Comparison of ENCODE assay signal across 10 cellular contexts in the genomic region with DNA sequence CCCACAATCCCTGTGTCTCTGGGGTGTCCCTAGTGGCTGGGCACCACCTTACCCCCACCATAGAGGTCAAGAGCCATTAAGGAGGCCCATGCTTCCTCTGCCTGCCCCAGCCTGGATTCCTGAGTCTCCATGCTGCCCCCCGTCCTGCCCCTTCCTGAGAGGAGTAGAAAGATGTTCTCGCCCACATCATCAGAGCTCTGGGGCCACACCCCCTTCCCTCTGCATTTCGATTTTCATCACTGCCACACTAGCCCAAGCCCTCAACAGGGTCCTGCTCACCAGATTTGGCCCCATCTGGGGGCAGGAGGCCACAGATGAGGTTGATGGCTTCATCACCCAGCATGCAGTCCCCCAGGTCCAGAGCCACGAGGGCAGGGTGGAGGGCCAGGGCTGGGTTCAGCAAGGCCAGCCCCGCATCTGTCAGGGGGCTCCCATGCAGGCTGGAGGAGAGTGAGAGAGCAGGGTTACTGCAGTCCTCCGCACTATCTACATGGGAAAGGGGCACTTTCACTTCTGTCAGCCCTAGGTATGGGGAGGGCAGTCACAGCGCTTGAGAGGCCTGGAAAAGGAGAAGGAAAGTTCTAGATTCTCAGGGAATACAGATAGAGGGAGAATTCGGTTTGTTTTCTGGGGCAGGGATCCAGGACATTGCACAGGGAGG. TPM values are rescaled to one million over a fixed set of nuclear protein-coding genes. Genes with fewer than 3 reads are reported as not detected.
DNase-seq lines count a peak whose midpoint lies in the region; ATAC-seq, FAIRE-seq and TF ChIP-seq lines count a peak whose summit lies in the region.
"Had no signal": no experiment of that assay in that cellular context is flagged by ENCODE, and none has a peak within 500 bp of the region (broad histone marks: within the 10 kb centered on the region; RNA-seq: fewer than 3 reads in every experiment).

No MANE protein-coding gene starts in this region.

- in situ Hi-C loops in HepG2 (cut with HindIII; ENCODE audit: extremely low pct_ligation_motif_present, low pct_unique_long_range_greater_than_20kb), result no loop called here

- peaks cover 3 to 7% of the 10 kb centered on the region in 2 experiments; a peak in 4 of 5 replicates for H3K27me3 ChIP-seq in HepG2 (ENCODE audit: control insufficient read depth in 1 of 2, insufficient read depth in 2 of 2, low read length in 2 of 2)
- H3K27me3 ChIP-seq in right lobe of liver, result no peaks in the 10 kb centered on the region
- H3K27me3 ChIP-seq in left lung, result peaks cover 0 to 31% of the 10 kb centered on the region in 2 donors

- no peak for TF ChIP-seq CTCF in HepG2 (CRISPR knock-in tag; IDR thresholded peaks at IDR 0.05)
- no peak for TF ChIP-seq CTCF in right lobe of liver (IDR thresholded peaks at IDR 0.05)
- no peak for TF ChIP-seq CTCF in left lung (IDR thresholded peaks at IDR 0.05)

- H4K20me1 ChIP-seq in HepG2 (ENCODE audit: insufficient read depth, low read length), result no peaks in the 10 kb centered on the region; the same call in 1 of the 2 replicates

- H3K4me3 Mint-ChIP-seq in activated T-helper 17 cell treated with anti-CD3 and anti-CD28 coated beads, Interleukin-2, amount 50 U/mL, for 72 hours, result peak overlapping the region; percentile 76
- H3K4me3 Mint-ChIP-seq in memory B cell, result peak overlapping the region; percentile 86

- peak; percentile 28 for ATAC-seq in HepG2
- ATAC-seq in right lobe of liver, result no peak
- ATAC-seq in activated T-helper 17 cell treated with anti-CD3 and anti-CD28 coated beads, Interleukin-2, amount 50 U/mL, for 72 hours (replicated peaks), result no peak
- no peak for ATAC-seq in memory B cell (ENCODE audit: low read depth)
- no peak for ATAC-seq in left lung
- no peak for ATAC-seq in GM21576 (IDR thresholded peaks at IDR 0.05; ENCODE audit: unreplicated experiment)

- peak overlapping the region; percentile 82 for H3K4me2 ChIP-seq in HepG2 (ENCODE audit: low read depth, low read length)

- peaks cover 30% of the 10 kb centered on the region for H3K36me3 Mint-ChIP-seq in activated T-helper 17 cell treated with anti-CD3 and anti-CD28 coated beads, Interleukin-2, amount 50 U/mL, for 72 hours (ENCODE audit: low read depth)
- H3K36me3 Mint-ChIP-seq in memory B cell, result peaks cover 14% of the 10 kb centered on the region

- no peak overlapping the region for H3K27ac ChIP-seq in HepG2 (ENCODE audit: extremely low read length, insufficient read depth, low read length)
- H3K27ac ChIP-seq in right lobe of liver, result no peak overlapping the region
- H3K27ac ChIP-seq in left lung, result no peak overlapping the region

- H2AFZ ChIP-seq in HepG2 (ENCODE audit: low read length), result no peak overlapping the region

- TF ChIP-seq POLR2A in HepG2 (IDR thresholded peaks at IDR 0.05; ENCODE audit: insufficient read depth in 1 of 2, low read depth in 2 of 2, low read length in 2 of 2), result no peak
- no peak for TF ChIP-seq POLR2A in right lobe of liver (IDR thresholded peaks at IDR 0.05)

- BruUV-seq in HepG2 (replicated peaks; lab: Mats Ljungman, UMichigan), result no TSS peak

- TF ChIP-seq RAD21 in HepG2 (CRISPR knock-in tag; IDR thresholded peaks at IDR 0.05), result no peak

- peak overlapping the region in 2 of 3 experiments; percentile 69 to 74; a peak in 4 of 6 replicates for H3K4me3 ChIP-seq in HepG2 (replicated peaks in 1 of 3; ENCODE audit: insufficient read depth in 1 of 3, low read depth in 2 of 3, low read length in 3 of 3)
- no peak overlapping the region for H3K4me3 ChIP-seq in right lobe of liver
- H3K4me3 ChIP-seq in left lung, result no peak overlapping the region

- H3K79me2 ChIP-seq in HepG2 (ENCODE audit: insufficient read depth, low read length), result no peaks in the 10 kb centered on the region

- H3K4me1 ChIP-seq in HepG2 (ENCODE audit: insufficient read depth, low read length), result peaks cover 47% of the 10 kb centered on the region
- peaks cover 0 to 14% (median 2%) of the 10 kb centered on the region in 4 donors for H3K4me1 ChIP-seq in right lobe of liver
- peaks cover 10 to 43% of the 10 kb centered on the region in 2 donors for H3K4me1 ChIP-seq in left lung

- H3K9ac ChIP-seq in HepG2 (ENCODE audit: insufficient read depth, low read depth, low read length), result peak overlapping the region; percentile 22; the same call in 1 of the 2 replicates

- CTCF ChIA-PET in HepG2 (lab: Yijun Ruan, JAX; ENCODE audit: low intra/inter-chr PET ratio, low total read pairs), result interaction anchor here (3.0 kb wide), 1 partner anchor 54 kb away, joined by 39 read pairs; the partner anchor contains the start of gene DLK2

- 46% methylated on average over 8 of the region's 8 CpGs for WGBS in HepG2 (ENCODE audit: low lambda C conversion rate)
- WGBS in right lobe of liver (ENCODE audit: insufficient coverage, low coverage, low lambda C conversion rate, missing lambda C conversion rate), result 70% methylated on average over 5 of the region's 8 CpGs

- no peak for TF ChIP-seq EP300 in HepG2 (IDR thresholded peaks at IDR 0.05; ENCODE audit: low read depth in 2 of 2, low read length in 2 of 2)
- no peak for TF ChIP-seq EP300 in HepG2 (CRISPR knock-in tag; IDR thresholded peaks at IDR 0.05; ENCODE audit: borderline replicate concordance)

- intact Hi-C loops in HepG2 (cut with micrococcal nuclease; ENCODE audit: unreplicated experiment) (loop anchor here (5.0 kb wide), 2 partner anchors 121 to 246 kb away; no protein-coding TSS in a partner anchor), right lobe of liver (cut with DNase I) (loop anchor here (5.0 kb wide), 1 partner anchor 56 kb away; no protein-coding TSS in a partner anchor), left lung (cut with DNase I) (loop anchor here (5.0 to 10.0 kb wide), 3 partner anchors 54 to 244 kb away; partner anchors contain the start of gene DLK2 (in 1 of the 2))

- POLR2A ChIA-PET in HepG2 (lab: Yijun Ruan, JAX), result interaction anchor here (1.8 to 1.9 kb wide), 2 partner anchors 9 to 67 kb away, joined by 5 to 6 read pairs; partner anchors contain the start of genes POLH and XPO5

- H3K27ac Mint-ChIP-seq in activated T-helper 17 cell treated with anti-CD3 and anti-CD28 coated beads, Interleukin-2, amount 50 U/mL, for 72 hours, result peak overlapping the region; percentile 78
- peak overlapping the region; percentile 45 for H3K27ac Mint-ChIP-seq in memory B cell

- H3K9me3 ChIP-seq in HepG2 (ENCODE audit: low read length) (no peaks in the 10 kb centered on the region), right lobe of liver (no peaks in the 10 kb centered on the region), left lung (no peaks in the 10 kb centered on the region)

- H3K27me3 Mint-ChIP-seq in activated T-helper 17 cell treated with anti-CD3 and anti-CD28 coated beads, Interleukin-2, amount 50 U/mL, for 72 hours, result peaks cover 12% of the 10 kb centered on the region
- peaks cover 8% of the 10 kb centered on the region for H3K27me3 Mint-ChIP-seq in memory B cell

- peak; percentile 40 for FAIRE-seq in HepG2 (lab: Jason Lieb, UNC)

- H3K36me3 ChIP-seq in HepG2 (replicated peaks in 1 of 2; ENCODE audit: control insufficient read depth in 1 of 2, insufficient read depth in 2 of 2, low read length in 2 of 2), result peaks cover 19 to 32% of the 10 kb centered on the region in 2 experiments
- peaks cover 0 to 36% (median 14%) of the 10 kb centered on the region in 4 donors for H3K36me3 ChIP-seq in right lobe of liver
- peaks cover 0 to 57% of the 10 kb centered on the region in 2 donors for H3K36me3 ChIP-seq in left lung

- peaks cover 10% of the 10 kb centered on the region for H3K4me1 Mint-ChIP-seq in activated T-helper 17 cell treated with anti-CD3 and anti-CD28 coated beads, Interleukin-2, amount 50 U/mL, for 72 hours
- H3K4me1 Mint-ChIP-seq in memory B cell, result peaks cover 16% of the 10 kb centered on the region

- DNase-seq in HepG2 (ENCODE audit: low spot score) (no peak), right lobe of liver (no peak), memory B cell (ENCODE audit: low spot score in 2 of 2) (no peak), NCI-H2029 (lab: John Stamatoyannopoulos, UW) (no peak), left lung (no peak), iPS-NIHi7 (ENCODE audit: extremely low spot score) (no peak)
- DNase-seq: amygdala, NCI-H345 had no signal

- no peaks in the 10 kb centered on the region for H3K9me3 Mint-ChIP-seq in activated T-helper 17 cell treated with anti-CD3 and anti-CD28 coated beads, Interleukin-2, amount 50 U/mL, for 72 hours
- no peaks in the 10 kb centered on the region for H3K9me3 Mint-ChIP-seq in memory B cell

RNA-seq across cellular contexts. Expression of gene LRRC73, which starts 1.5 kb away (rescaled TPM):
- total RNA-seq in HepG2 (2016; rRNA removed; fragmentation: Illumina TruSeq; extraction: Trizol) (0.11 and 0.17 TPM in 2 replicates), right lobe of liver (under 1 TPM in 5 of 6 experiments, not detected in 1; 0.12 to 0.43 (median 0.26) TPM), left lung (1 to 10 TPM in 1 of 2 donors, under 1 TPM in 1; 0.52 to 1.5 TPM)
- 0.20 TPM in 1 of 2 replicates, not detected in the other for total RNA-seq in HepG2 (2016; cell fraction: cytosol; rRNA removed; fragmentation: Illumina TruSeq; extraction: Trizol; ENCODE audit: low read depth)
- 0.16 and 0.22 TPM in 2 replicates for total RNA-seq in HepG2 (2016; cell fraction: insoluble cytoplasmic fraction; rRNA removed; fragmentation: Illumina TruSeq; extraction: Trizol)
- total RNA-seq in HepG2 (2016; cell fraction: membrane; rRNA removed; fragmentation: Illumina TruSeq; extraction: Trizol), result 0.25 and 0.45 TPM in 2 replicates
- 0.28 TPM in 1 of 2 replicates, not detected in the other for total RNA-seq in HepG2 (2016; cell fraction: nucleus; rRNA removed; fragmentation: Illumina TruSeq; extraction: Trizol)
- 0.08 and 0.12 TPM in 2 replicates for polyA plus RNA-seq in HepG2 (2011; rRNA removed)
- polyA plus RNA-seq in HepG2 (2011; cell fraction: cytosol; rRNA removed), result 0.05 and 0.11 TPM in 2 replicates
- polyA plus RNA-seq in HepG2 (2011; cell fraction: nucleus; rRNA removed), result 0.28 and 0.39 TPM in 2 replicates
- 0.12 and 0.17 TPM in 2 replicates for polyA plus RNA-seq in HepG2 (2012)
- 0.10 and 0.14 TPM in 2 replicates for polyA plus RNA-seq in HepG2 (2016; cell fraction: cytosol; fragmentation: Illumina TruSeq; extraction: Trizol; ENCODE audit: low read depth)
- polyA plus RNA-seq in HepG2 (2016; cell fraction: insoluble cytoplasmic fraction; fragmentation: Illumina TruSeq; extraction: Trizol; ENCODE audit: low read depth), result 0.19 and 0.41 TPM in 2 replicates
- 0.17 and 0.19 TPM in 2 replicates for polyA plus RNA-seq in HepG2 (2016; cell fraction: membrane; fragmentation: Illumina TruSeq; extraction: Trizol; ENCODE audit: low read depth)
- not detected in 2 replicates for polyA plus RNA-seq in HepG2 (2016; cell fraction: nucleus; fragmentation: Illumina TruSeq; extraction: Trizol; ENCODE audit: insufficient read depth, low read depth)
- polyA minus RNA-seq in HepG2 (2011; rRNA and poly(A)+ RNA removed; ENCODE audit: low replicate concordance), result 0.06 and 0.09 TPM in 2 replicates
- polyA minus RNA-seq in HepG2 (2011; cell fraction: cytosol; rRNA and poly(A)+ RNA removed), result not detected in 2 replicates
- polyA minus RNA-seq in HepG2 (2011; cell fraction: nucleus; rRNA and poly(A)+ RNA removed), result 0.50 and 0.77 TPM in 2 replicates
- under 1 TPM; 0.26 to 0.35 TPM for total RNA-seq in activated T-helper 17 cell treated with anti-CD3 and anti-CD28 coated beads, Interleukin-2, amount 50 U/mL, for 72 hours

RNA-seq across cellular contexts. Expression of gene YIPF3, which starts 8.1 kb away (rescaled TPM):
- total RNA-seq in HepG2 (2016; rRNA removed; fragmentation: Illumina TruSeq; extraction: Trizol) (51.2 and 107 TPM in 2 replicates), right lobe of liver (10 to 100 TPM; 58.9 to 70.0 (median 62.7) TPM), left lung (100 to 1,000 TPM; 101 to 128 TPM)
- total RNA-seq in HepG2 (2016; cell fraction: cytosol; rRNA removed; fragmentation: Illumina TruSeq; extraction: Trizol; ENCODE audit: low read depth), result 19.3 and 20.8 TPM in 2 replicates
- total RNA-seq in HepG2 (2016; cell fraction: insoluble cytoplasmic fraction; rRNA removed; fragmentation: Illumina TruSeq; extraction: Trizol), result 52.6 and 108 TPM in 2 replicates
- total RNA-seq in HepG2 (2016; cell fraction: membrane; rRNA removed; fragmentation: Illumina TruSeq; extraction: Trizol), result 31.6 and 33.9 TPM in 2 replicates
- total RNA-seq in HepG2 (2016; cell fraction: nucleus; rRNA removed; fragmentation: Illumina TruSeq; extraction: Trizol), result 73.3 and 83.7 TPM in 2 replicates
- polyA plus RNA-seq in HepG2 (2011; rRNA removed), result 206 and 248 TPM in 2 replicates
- 157 and 165 TPM in 2 replicates for polyA plus RNA-seq in HepG2 (2011; cell fraction: cytosol; rRNA removed)
- 258 and 264 TPM in 2 replicates for polyA plus RNA-seq in HepG2 (2011; cell fraction: nucleus; rRNA removed)
- 74.4 and 84.6 TPM in 2 replicates for polyA plus RNA-seq in HepG2 (2012)
- 20.5 and 25.2 TPM in 2 replicates for polyA plus RNA-seq in HepG2 (2016; cell fraction: cytosol; fragmentation: Illumina TruSeq; extraction: Trizol; ENCODE audit: low read depth)
- polyA plus RNA-seq in HepG2 (2016; cell fraction: insoluble cytoplasmic fraction; fragmentation: Illumina TruSeq; extraction: Trizol; ENCODE audit: low read depth), result 66.6 and 70.3 TPM in 2 replicates
- 36.5 and 37.7 TPM in 2 replicates for polyA plus RNA-seq in HepG2 (2016; cell fraction: membrane; fragmentation: Illumina TruSeq; extraction: Trizol; ENCODE audit: low read depth)
- 171 and 181 TPM in 2 replicates for polyA plus RNA-seq in HepG2 (2016; cell fraction: nucleus; fragmentation: Illumina TruSeq; extraction: Trizol; ENCODE audit: insufficient read depth, low read depth)
- 223 and 558 TPM in 2 replicates for polyA minus RNA-seq in HepG2 (2011; rRNA and poly(A)+ RNA removed; ENCODE audit: low replicate concordance)
- polyA minus RNA-seq in HepG2 (2011; cell fraction: cytosol; rRNA and poly(A)+ RNA removed), result 65.6 and 67.3 TPM in 2 replicates
- 65.1 and 74.2 TPM in 2 replicates for polyA minus RNA-seq in HepG2 (2011; cell fraction: nucleus; rRNA and poly(A)+ RNA removed)
- total RNA-seq in activated T-helper 17 cell treated with anti-CD3 and anti-CD28 coated beads, Interleukin-2, amount 50 U/mL, for 72 hours, result 10 to 100 TPM; 51.5 to 66.7 TPM

RNA-seq across cellular contexts. Expression of gene POLR1C, which starts 8.3 kb away (rescaled TPM):
- 72.2 and 75.6 TPM in 2 replicates for total RNA-seq in HepG2 (2016; rRNA removed; fragmentation: Illumina TruSeq; extraction: Trizol)
- total RNA-seq in HepG2 (2016; cell fraction: cytosol; rRNA removed; fragmentation: Illumina TruSeq; extraction: Trizol; ENCODE audit: low read depth), result 19.4 and 24.1 TPM in 2 replicates
- 70.2 and 74.8 TPM in 2 replicates for total RNA-seq in HepG2 (2016; cell fraction: insoluble cytoplasmic fraction; rRNA removed; fragmentation: Illumina TruSeq; extraction: Trizol)
- 23.7 and 25.3 TPM in 2 replicates for total RNA-seq in HepG2 (2016; cell fraction: membrane; rRNA removed; fragmentation: Illumina TruSeq; extraction: Trizol)
- 59.4 and 67.1 TPM in 2 replicates for total RNA-seq in HepG2 (2016; cell fraction: nucleus; rRNA removed; fragmentation: Illumina TruSeq; extraction: Trizol)
- polyA plus RNA-seq in HepG2 (2011; rRNA removed), result 55.2 and 62.6 TPM in 2 replicates
- 38.9 and 45.7 TPM in 2 replicates for polyA plus RNA-seq in HepG2 (2011; cell fraction: cytosol; rRNA removed)
- polyA plus RNA-seq in HepG2 (2011; cell fraction: nucleus; rRNA removed), result 96.3 and 102 TPM in 2 replicates
- polyA plus RNA-seq in HepG2 (2012), result 50.7 and 62.3 TPM in 2 replicates
- 7.2 and 7.7 TPM in 2 replicates for polyA plus RNA-seq in HepG2 (2016; cell fraction: cytosol; fragmentation: Illumina TruSeq; extraction: Trizol; ENCODE audit: low read depth)
- 58.7 and 61.6 TPM in 2 replicates for polyA plus RNA-seq in HepG2 (2016; cell fraction: insoluble cytoplasmic fraction; fragmentation: Illumina TruSeq; extraction: Trizol; ENCODE audit: low read depth)
- 9.7 and 11.7 TPM in 2 replicates for polyA plus RNA-seq in HepG2 (2016; cell fraction: membrane; fragmentation: Illumina TruSeq; extraction: Trizol; ENCODE audit: low read depth)
- 97.9 and 104 TPM in 2 replicates for polyA plus RNA-seq in HepG2 (2016; cell fraction: nucleus; fragmentation: Illumina TruSeq; extraction: Trizol; ENCODE audit: insufficient read depth, low read depth)
- 40.9 and 99.4 TPM in 2 replicates for polyA minus RNA-seq in HepG2 (2011; rRNA and poly(A)+ RNA removed; ENCODE audit: low replicate concordance)
- 17.0 and 20.2 TPM in 2 replicates for polyA minus RNA-seq in HepG2 (2011; cell fraction: cytosol; rRNA and poly(A)+ RNA removed)
- 41.5 and 42.6 TPM in 2 replicates for polyA minus RNA-seq in HepG2 (2011; cell fraction: nucleus; rRNA and poly(A)+ RNA removed)
- 10 to 100 TPM; 12.2 to 17.7 (median 14.1) TPM for total RNA-seq in right lobe of liver
- 10 to 100 TPM; 30.1 to 67.8 TPM for total RNA-seq in activated T-helper 17 cell treated with anti-CD3 and anti-CD28 coated beads, Interleukin-2, amount 50 U/mL, for 72 hours
- 10 to 100 TPM; 31.9 to 46.3 TPM for total RNA-seq in left lung

RNA-seq across cellular contexts. Expression of gene TJAP1, which starts 31.2 kb away (rescaled TPM):
- 10.2 and 15.7 TPM in 2 replicates for total RNA-seq in HepG2 (2016; rRNA removed; fragmentation: Illumina TruSeq; extraction: Trizol)
- 6.4 and 7.2 TPM in 2 replicates for total RNA-seq in HepG2 (2016; cell fraction: cytosol; rRNA removed; fragmentation: Illumina TruSeq; extraction: Trizol; ENCODE audit: low read depth)
- total RNA-seq in HepG2 (2016; cell fraction: insoluble cytoplasmic fraction; rRNA removed; fragmentation: Illumina TruSeq; extraction: Trizol), result 12.5 and 16.8 TPM in 2 replicates
- total RNA-seq in HepG2 (2016; cell fraction: membrane; rRNA removed; fragmentation: Illumina TruSeq; extraction: Trizol), result 7.9 and 8.5 TPM in 2 replicates
- total RNA-seq in HepG2 (2016; cell fraction: nucleus; rRNA removed; fragmentation: Illumina TruSeq; extraction: Trizol), result 22.6 and 23.5 TPM in 2 replicates
- polyA plus RNA-seq in HepG2 (2011; rRNA removed), result 41.6 and 48.3 TPM in 2 replicates
- 19.2 and 22.0 TPM in 2 replicates for polyA plus RNA-seq in HepG2 (2011; cell fraction: cytosol; rRNA removed)
- 220 TPM in 2 replicates for polyA plus RNA-seq in HepG2 (2011; cell fraction: nucleus; rRNA removed)
- polyA plus RNA-seq in HepG2 (2012), result 27.3 and 28.6 TPM in 2 replicates
- 2.1 and 2.3 TPM in 2 replicates for polyA plus RNA-seq in HepG2 (2016; cell fraction: cytosol; fragmentation: Illumina TruSeq; extraction: Trizol; ENCODE audit: low read depth)
- 13.6 and 18.5 TPM in 2 replicates for polyA plus RNA-seq in HepG2 (2016; cell fraction: insoluble cytoplasmic fraction; fragmentation: Illumina TruSeq; extraction: Trizol; ENCODE audit: low read depth)
- polyA plus RNA-seq in HepG2 (2016; cell fraction: membrane; fragmentation: Illumina TruSeq; extraction: Trizol; ENCODE audit: low read depth), result 6.4 and 6.8 TPM in 2 replicates
- 89.6 and 90.5 TPM in 2 replicates for polyA plus RNA-seq in HepG2 (2016; cell fraction: nucleus; fragmentation: Illumina TruSeq; extraction: Trizol; ENCODE audit: insufficient read depth, low read depth)
- polyA minus RNA-seq in HepG2 (2011; rRNA and poly(A)+ RNA removed; ENCODE audit: low replicate concordance), result 17.3 and 27.1 TPM in 2 replicates
- polyA minus RNA-seq in HepG2 (2011; cell fraction: cytosol; rRNA and poly(A)+ RNA removed), result 9.3 and 9.7 TPM in 2 replicates
- polyA minus RNA-seq in HepG2 (2011; cell fraction: nucleus; rRNA and poly(A)+ RNA removed), result 38.8 and 46.0 TPM in 2 replicates
- 10 to 100 TPM in 5 of 6 experiments, 1 to 10 TPM in 1; 9.2 to 16.0 (median 12.9) TPM for total RNA-seq in right lobe of liver
- 10 to 100 TPM; 37.8 to 38.4 TPM for total RNA-seq in activated T-helper 17 cell treated with anti-CD3 and anti-CD28 coated beads, Interleukin-2, amount 50 U/mL, for 72 hours
- total RNA-seq in left lung, result 10 to 100 TPM; 24.5 to 27.9 TPM

RNA-seq across cellular contexts. Expression of gene DLK2, which starts 53.3 kb away (rescaled TPM):
- total RNA-seq in HepG2 (2016; rRNA removed; fragmentation: Illumina TruSeq; extraction: Trizol) (0.74 and 1.2 TPM in 2 replicates), right lobe of liver (under 1 TPM in 1 of 6 experiments, not detected in 5; 0.13 TPM), left lung (1 to 10 TPM in 1 of 2 donors, under 1 TPM in 1; 0.93 to 1.0 TPM)
- 0.62 and 0.81 TPM in 2 replicates for total RNA-seq in HepG2 (2016; cell fraction: cytosol; rRNA removed; fragmentation: Illumina TruSeq; extraction: Trizol; ENCODE audit: low read depth)
- total RNA-seq in HepG2 (2016; cell fraction: insoluble cytoplasmic fraction; rRNA removed; fragmentation: Illumina TruSeq; extraction: Trizol), result 1.1 and 1.4 TPM in 2 replicates
- total RNA-seq in HepG2 (2016; cell fraction: membrane; rRNA removed; fragmentation: Illumina TruSeq; extraction: Trizol), result 0.71 and 1.7 TPM in 2 replicates
- total RNA-seq in HepG2 (2016; cell fraction: nucleus; rRNA removed; fragmentation: Illumina TruSeq; extraction: Trizol), result 0.81 TPM in 2 replicates
- polyA plus RNA-seq in HepG2 (2011; rRNA removed), result 3.8 and 5.9 TPM in 2 replicates
- 5.4 and 6.3 TPM in 2 replicates for polyA plus RNA-seq in HepG2 (2011; cell fraction: cytosol; rRNA removed)
- polyA plus RNA-seq in HepG2 (2011; cell fraction: nucleus; rRNA removed), result 5.7 and 8.0 TPM in 2 replicates
- 3.9 and 4.0 TPM in 2 replicates for polyA plus RNA-seq in HepG2 (2012)
- 1.2 TPM in 2 replicates for polyA plus RNA-seq in HepG2 (2016; cell fraction: cytosol; fragmentation: Illumina TruSeq; extraction: Trizol; ENCODE audit: low read depth)
- 0.61 and 0.65 TPM in 2 replicates for polyA plus RNA-seq in HepG2 (2016; cell fraction: insoluble cytoplasmic fraction; fragmentation: Illumina TruSeq; extraction: Trizol; ENCODE audit: low read depth)
- polyA plus RNA-seq in HepG2 (2016; cell fraction: membrane; fragmentation: Illumina TruSeq; extraction: Trizol; ENCODE audit: low read depth), result 1.1 and 2.0 TPM in 2 replicates
- 1.5 and 2.0 TPM in 2 replicates for polyA plus RNA-seq in HepG2 (2016; cell fraction: nucleus; fragmentation: Illumina TruSeq; extraction: Trizol; ENCODE audit: insufficient read depth, low read depth)
- 2.9 and 10.0 TPM in 2 replicates for polyA minus RNA-seq in HepG2 (2011; rRNA and poly(A)+ RNA removed; ENCODE audit: low replicate concordance)
- 2.9 and 3.3 TPM in 2 replicates for polyA minus RNA-seq in HepG2 (2011; cell fraction: cytosol; rRNA and poly(A)+ RNA removed)
- polyA minus RNA-seq in HepG2 (2011; cell fraction: nucleus; rRNA and poly(A)+ RNA removed), result 1.7 TPM in 2 replicates
- 1 to 10 TPM; 1.3 to 2.8 TPM for total RNA-seq in activated T-helper 17 cell treated with anti-CD3 and anti-CD28 coated beads, Interleukin-2, amount 50 U/mL, for 72 hours

Comparison
In these comparisons a context has a peak if more than half of its experiments do, and no peak if none do; other contexts are left out.
1. H3K4me3 ChIP-seq: peak in HepG2 (2 of 3); none in right lobe of liver (0 of 3) and left lung (0 of 2).